Comparison of ENCODE assay signal across 20 cellular contexts in genomic region chr7:23971031-23971430, GRCh38.
"Had no signal": no experiment of that assay in that cellular context is flagged by ENCODE, and none has a peak within 500 bp of the region (broad histone marks: within the 10 kb centered on the region; RNA-seq: fewer than 3 reads in every experiment).

No MANE protein-coding gene starts in this region.

- H3K27ac Mint-ChIP-seq: activated CD4-positive, alpha-beta memory T cell treated with anti-CD3 and anti-CD28 coated beads, Interleukin-2, amount 10 ng/mL, durations not matched to agents 7 days and 5 days; activated naive CD8-positive, alpha-beta T cell treated with anti-CD3 and anti-CD28 coated beads, Interleukin-2, amount 10 ng/mL, durations not matched to agents 7 days and 5 days; activated T-helper 17 cell treated with anti-CD3 and anti-CD28 coated beads, Interleukin-2, amount 50 U/mL, for 72 hours; endodermal cell; naive thymus-derived CD8-positive, alpha-beta T cell; stimulated activated memory B cell treated with anti-CD40 and anti-IgM and Interleukin-4, amounts not matched to agents 10 μg/mL and 1 μg/mL and 100 μg/mL, for 72 hours had no signal

- H3K27me3 Mint-ChIP-seq: activated CD4-positive, alpha-beta memory T cell treated with anti-CD3 and anti-CD28 coated beads, Interleukin-2, amount 10 ng/mL, durations not matched to agents 7 days and 5 days had no signal

- H3K27me3 ChIP-seq: brain microvascular endothelial cell, pancreas, right lobe of liver, upper lobe of left lung had no signal

- DNase-seq: activated CD4-positive, alpha-beta memory T cell treated with anti-CD3 and anti-CD28 coated beads, Interleukin-2, amount 10 ng/mL, durations not matched to agents 7 days and 5 days; activated CD4-positive, alpha-beta T cell treated with anti-CD3 and anti-CD28 coated beads for 48 hours; activated CD4-positive, CD25-positive, alpha-beta regulatory T cell; activated naive CD4-positive, alpha-beta T cell treated with Interleukin-2 at 50 U/mL for 16 hours; activated naive CD8-positive, alpha-beta T cell treated with anti-CD3 and anti-CD28 coated beads, Interleukin-2, amount 10 ng/mL, durations not matched to agents 7 days and 5 days; activated T-cell treated with anti-CD3 and anti-CD28 coated beads, Interleukin-2, amount 50 U/mL, for 1 hour; brain microvascular endothelial cell; central memory CD4-positive, alpha-beta T cell; endodermal cell; mesendoderm; naive thymus-derived CD8-positive, alpha-beta T cell; pancreas; right lobe of liver; stimulated activated CD4-positive, alpha-beta T cell treated with anti-CD3 and anti-CD28 coated beads, Interleukin-4, amount 100 ng/mL, for 4 hours; T-helper 9 cell; upper lobe of left lung had no signal

- H3K27ac ChIP-seq: brain microvascular endothelial cell, epithelial cell of prostate, pancreas, right lobe of liver, thoracic aorta, upper lobe of left lung had no signal

- H3K9me3 Mint-ChIP-seq: activated CD4-positive, alpha-beta memory T cell treated with anti-CD3 and anti-CD28 coated beads, Interleukin-2, amount 10 ng/mL, durations not matched to agents 7 days and 5 days; activated naive CD8-positive, alpha-beta T cell treated with anti-CD3 and anti-CD28 coated beads, Interleukin-2, amount 10 ng/mL, durations not matched to agents 7 days and 5 days; activated T-helper 17 cell treated with anti-CD3 and anti-CD28 coated beads, Interleukin-2, amount 50 U/mL, for 72 hours; endodermal cell; stimulated activated memory B cell treated with anti-CD40 and anti-IgM and Interleukin-4, amounts not matched to agents 10 μg/mL and 1 μg/mL and 100 μg/mL, for 72 hours had no signal

- ATAC-seq: activated T-helper 17 cell treated with anti-CD3 and anti-CD28 coated beads, Interleukin-2, amount 50 U/mL, for 72 hours; naive thymus-derived CD8-positive, alpha-beta T cell; pancreas; right lobe of liver; stimulated activated memory B cell treated with anti-CD40 and anti-IgM and Interleukin-4, amounts not matched to agents 10 μg/mL and 1 μg/mL and 100 μg/mL, for 72 hours had no signal

- H3K36me3 ChIP-seq: brain microvascular endothelial cell, pancreas, right lobe of liver, thoracic aorta, upper lobe of left lung had no signal

- H3K36me3 Mint-ChIP-seq: activated naive CD8-positive, alpha-beta T cell treated with anti-CD3 and anti-CD28 coated beads, Interleukin-2, amount 10 ng/mL, durations not matched to agents 7 days and 5 days; naive thymus-derived CD8-positive, alpha-beta T cell; stimulated activated memory B cell treated with anti-CD40 and anti-IgM and Interleukin-4, amounts not matched to agents 10 μg/mL and 1 μg/mL and 100 μg/mL, for 72 hours had no signal

- H3K4me1 ChIP-seq: pancreas, right lobe of liver, upper lobe of left lung had no signal

- H3K4me1 Mint-ChIP-seq: activated naive CD8-positive, alpha-beta T cell treated with anti-CD3 and anti-CD28 coated beads, Interleukin-2, amount 10 ng/mL, durations not matched to agents 7 days and 5 days; activated T-helper 17 cell treated with anti-CD3 and anti-CD28 coated beads, Interleukin-2, amount 50 U/mL, for 72 hours; naive thymus-derived CD8-positive, alpha-beta T cell; stimulated activated memory B cell treated with anti-CD40 and anti-IgM and Interleukin-4, amounts not matched to agents 10 μg/mL and 1 μg/mL and 100 μg/mL, for 72 hours had no signal

- H3K4me3 Mint-ChIP-seq: activated CD4-positive, alpha-beta memory T cell treated with anti-CD3 and anti-CD28 coated beads, Interleukin-2, amount 10 ng/mL, durations not matched to agents 7 days and 5 days; activated naive CD8-positive, alpha-beta T cell treated with anti-CD3 and anti-CD28 coated beads, Interleukin-2, amount 10 ng/mL, durations not matched to agents 7 days and 5 days; activated T-helper 17 cell treated with anti-CD3 and anti-CD28 coated beads, Interleukin-2, amount 50 U/mL, for 72 hours; endodermal cell; naive thymus-derived CD8-positive, alpha-beta T cell; stimulated activated memory B cell treated with anti-CD40 and anti-IgM and Interleukin-4, amounts not matched to agents 10 μg/mL and 1 μg/mL and 100 μg/mL, for 72 hours had no signal

- H3K4me3 ChIP-seq: pancreas, right lobe of liver, thoracic aorta, upper lobe of left lung had no signal
